13 cellular contexts compared by ENCODE assay signal in the genomic region with DNA sequence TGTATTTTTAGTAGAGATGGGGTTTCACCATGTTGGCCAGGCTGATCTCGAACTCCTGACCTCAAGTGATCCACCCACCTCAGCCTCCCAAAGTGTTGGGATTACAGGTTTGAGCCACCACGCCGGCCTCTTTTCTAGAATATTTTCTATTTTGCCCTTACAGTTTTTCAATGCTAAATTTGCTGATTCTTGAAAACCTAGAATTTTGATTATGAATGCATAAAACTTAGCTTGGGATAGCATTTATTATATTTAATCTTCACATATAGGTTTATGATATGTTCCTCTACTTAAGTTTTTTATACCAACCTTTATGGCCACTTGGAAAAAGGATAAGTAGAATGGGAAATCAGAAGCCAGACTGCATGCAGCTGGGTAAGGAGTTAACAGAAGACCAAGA. TPM values are rescaled to one million over a fixed set of nuclear protein-coding genes. Genes with fewer than 3 reads are reported as not detected.
A peak's percentile ranks its signal among the peaks of the same experiment; 100 is the strongest.
DNase-seq lines count a peak whose midpoint lies in the region; ATAC-seq and TF ChIP-seq lines count a peak whose summit lies in the region.
"Had no signal": no experiment of that assay in that cellular context is flagged by ENCODE, and none has a peak within 500 bp of the region (broad histone marks: within the 10 kb centered on the region; RNA-seq: fewer than 3 reads in every experiment).

No MANE protein-coding gene starts in this region.

- H4K20me1 ChIP-seq in BLaER1 treated with 17β-estradiol and CSF1 and Interleukin-3, amounts not matched to agents 10 nM and 100 nM: peaks cover 4 to 52% (median 28%) of the 10 kb centered on the region in 11 experiments; a peak in 18 of 22 replicates
- H4K20me1 ChIP-seq in HCT116 (ENCODE audit: insufficient read depth): no peaks in the 10 kb centered on the region

- H3K36me3 Mint-ChIP-seq in activated naive CD8-positive, alpha-beta T cell: peaks cover 7% of the 10 kb centered on the region

- H3K27ac ChIP-seq in BLaER1 treated with 17β-estradiol and CSF1 and Interleukin-3, amounts not matched to agents 10 nM and 100 nM: no peak overlapping the region
- H3K27ac ChIP-seq in HCT116 (ENCODE audit: low read depth, low read length) (no peak overlapping the region), muscle layer of duodenum (ENCODE audit: low read length) (no peak overlapping the region)
- H3K27ac ChIP-seq: stomach had no signal

- peak overlapping the region; percentile 71 for H3K27ac Mint-ChIP-seq in activated naive CD8-positive, alpha-beta T cell

- DNase-seq in HCT116 (ENCODE audit: low read depth, low spot score): no peak
- DNase-seq in ureter (ENCODE audit: low spot score): no peak
- DNase-seq in HUDEP-2 (lab: John Stamatoyannopoulos, UW; ENCODE audit: unreplicated experiment in 76 of 76): no peak
- DNase-seq in NCI-H1694 (lab: John Stamatoyannopoulos, UW): no peak
- DNase-seq: left cardiac atrium; SIG-M5; stimulated activated CD4-positive, alpha-beta T cell treated with anti-CD3 and anti-CD28 coated beads, Interleukin-2, amount 100 ng/mL, for 48 hours; stomach had no signal

- intact Hi-C loops in HCT116 (cut with micrococcal nuclease): no loop called here

- peak overlapping the region; percentile 96 for H3K4me3 Mint-ChIP-seq in activated naive CD8-positive, alpha-beta T cell

- peaks cover 56% of the 10 kb centered on the region for H3K4me1 Mint-ChIP-seq in activated naive CD8-positive, alpha-beta T cell (ENCODE audit: low read depth)

- RAD21 ChIA-PET in HCT116 (lab: Charles Lee; ENCODE audit: low non-redundant PET in 1 of 2, low total read pairs in 2 of 2, uncharacterized antibody in 2 of 2, unreplicated experiment in 2 of 2): no interaction called here

- H3K27me3 Mint-ChIP-seq in activated naive CD8-positive, alpha-beta T cell: no peaks in the 10 kb centered on the region

- H3K27me3 ChIP-seq in BLaER1 treated with 17β-estradiol and CSF1 and Interleukin-3, amounts not matched to agents 10 nM and 100 nM: no peaks in the 10 kb centered on the region
- H3K27me3 ChIP-seq in HCT116 (ENCODE audit: insufficient read depth, low read length): no peaks in the 10 kb centered on the region
- H3K27me3 ChIP-seq in muscle layer of duodenum (ENCODE audit: low read depth, low read length): no peaks in the 10 kb centered on the region
- H3K27me3 ChIP-seq: stomach had no signal

- H3K9me2 ChIP-seq in HCT116 (ENCODE audit: insufficient read depth): no peaks in the 10 kb centered on the region

- no peak for TF ChIP-seq POLR2A in HCT116 (IDR thresholded peaks at IDR 0.05; ENCODE audit: borderline replicate concordance, extremely low read depth, insufficient read depth, insufficient read length)

- H3K4me1 ChIP-seq in BLaER1 treated with 17β-estradiol and CSF1 and Interleukin-3, amounts not matched to agents 10 nM and 100 nM: peaks cover 23 to 53% (median 31%) of the 10 kb centered on the region in 10 experiments
- H3K4me1 ChIP-seq in HCT116 (ENCODE audit: control insufficient read depth in 1 of 2, insufficient read depth in 2 of 2, low read length in 2 of 2): peaks cover 3 to 17% of the 10 kb centered on the region in 2 experiments; a peak in 3 of 4 replicates
- peaks cover 14 to 23% of the 10 kb centered on the region in 2 donors for H3K4me1 ChIP-seq in muscle layer of duodenum (ENCODE audit: control insufficient read depth in 1 of 2, insufficient read depth in 2 of 2, low read length in 2 of 2)

- H3K36me3 ChIP-seq in BLaER1 treated with 17β-estradiol and CSF1 and Interleukin-3, amounts not matched to agents 10 nM and 100 nM: peaks cover 7 to 34% (median 20%) of the 10 kb centered on the region in 11 experiments; a peak in 18 of 22 replicates
- H3K36me3 ChIP-seq in HCT116 (ENCODE audit: control insufficient read depth in 1 of 2, insufficient read depth in 2 of 2, low read length in 2 of 2) (0 out of 4 replicates have a peak, but pooled peaks cover 0 to 4% of the 10 kb centered on the region in 2 experiments), muscle layer of duodenum (ENCODE audit: control insufficient read depth in 1 of 2, insufficient read depth in 2 of 2, low read length in 2 of 2) (peaks cover 5 to 6% of the 10 kb centered on the region in 2 donors)

- no peak overlapping the region for H2AFZ ChIP-seq in HCT116 (ENCODE audit: low read depth, low read length, poor library complexity, severe bottlenecking)

- CTCF ChIA-PET in HCT116 (lab: Charles Lee): no interaction called here

- peaks cover 54% of the 10 kb centered on the region for H3K79me2 ChIP-seq in HCT116 (ENCODE audit: insufficient read depth, low read length)

- no peak for TF ChIP-seq RAD21 in HCT116 (IDR thresholded peaks at IDR 0.05; ENCODE audit: low read depth)

- no peak for TF ChIP-seq CTCF in HCT116 (IDR thresholded peaks at IDR 0.05 in 2 of 3, conservative IDR thresholded peaks at IDR 0.05 in 1 of 3; ENCODE audit: borderline replicate concordance in 1 of 3, insufficient read depth in 1 of 3, low read depth in 2 of 3, low read length in 2 of 3)

- peak overlapping the region in 4 of 10 experiments; percentile 78 to 90 (median 86); a peak in 4 of 20 replicates for H3K4me3 ChIP-seq in BLaER1 treated with 17β-estradiol and CSF1 and Interleukin-3, amounts not matched to agents 10 nM and 100 nM
- no peak overlapping the region for H3K4me3 ChIP-seq in HCT116 (replicated peaks in 1 of 2; ENCODE audit: low read depth in 1 of 2, low read length in 2 of 2)
- peak overlapping the region; percentile 83 to 93 for H3K4me3 ChIP-seq in muscle layer of duodenum (ENCODE audit: low read depth in 1 of 2, low read length in 2 of 2)

- H3K9me3 ChIP-seq in BLaER1 treated with 17β-estradiol and CSF1 and Interleukin-3, amounts not matched to agents 10 nM and 100 nM (replicated peaks in 1 of 11): no peaks in the 10 kb centered on the region
- H3K9me3 ChIP-seq in HCT116 (ENCODE audit: control insufficient read depth in 1 of 2, insufficient read depth in 1 of 2, low read depth in 1 of 2, low read length in 2 of 2) (no peaks in the 10 kb centered on the region), muscle layer of duodenum (ENCODE audit: control insufficient read depth in 1 of 2, low read length in 2 of 2) (no peaks in the 10 kb centered on the region)
- H3K9me3 ChIP-seq: stomach had no signal

- ATAC-seq in HCT116 (no peak), GM18909 (IDR thresholded peaks at IDR 0.05; ENCODE audit: poor library complexity, unreplicated experiment) (no peak)
- ATAC-seq: activated CD4-positive, CD25-positive, alpha-beta regulatory T cell treated with anti-CD3 and anti-CD28 coated beads, Interleukin-2, amount 50 U/mL, for 24 hours; left cardiac atrium had no signal

- peak overlapping the region; percentile 79 to 98 (median 93) for H3K4me2 ChIP-seq in BLaER1 treated with 17β-estradiol and CSF1 and Interleukin-3, amounts not matched to agents 10 nM and 100 nM
- H3K4me2 ChIP-seq in HCT116 (ENCODE audit: low read length): peak overlapping the region; percentile 82; the same call in 1 of the 2 replicates

- POLR2A ChIA-PET in HCT116 (lab: Charles Lee): no interaction called here

- H3K9me3 Mint-ChIP-seq in activated naive CD8-positive, alpha-beta T cell (ENCODE audit: low read depth): no peaks in the 10 kb centered on the region

- peak overlapping the region in 1 of 11 experiments; percentile 88; a peak in 2 of 22 replicates for H3K9ac ChIP-seq in BLaER1 treated with 17β-estradiol and CSF1 and Interleukin-3, amounts not matched to agents 10 nM and 100 nM
- H3K9ac ChIP-seq in HCT116 (ENCODE audit: low read length): no peak overlapping the region

- BruUV-seq in HCT116 (replicated peaks; lab: Mats Ljungman, UMichigan): no TSS peak

TF ChIP-seq in HCT116, 20 proteins besides CTCF, POLR2A, EP300 and RAD21:
- TF ChIP-seq EZH2 (IDR thresholded peaks at IDR 0.05) (no peak), TCF7L2 (IDR thresholded peaks at IDR 0.05; ENCODE audit: borderline replicate concordance, extremely low read depth, insufficient read depth, insufficient read length) (no peak), FOSL1 (IDR thresholded peaks at IDR 0.05; ENCODE audit: low read depth) (no peak), YY1 (IDR thresholded peaks at IDR 0.05; ENCODE audit: extremely low read depth, insufficient replicate concordance, low read depth, low read length) (no peak), ZNF274 (IDR thresholded peaks at IDR 0.05; ENCODE audit: low read depth, low read length) (no peak), CEBPB (IDR thresholded peaks at IDR 0.05; ENCODE audit: low read depth) (no peak), EZH2phosphoT487 (IDR thresholded peaks at IDR 0.05; ENCODE audit: borderline replicate concordance) (no peak)
- TF ChIP-seq, protein P1, sequence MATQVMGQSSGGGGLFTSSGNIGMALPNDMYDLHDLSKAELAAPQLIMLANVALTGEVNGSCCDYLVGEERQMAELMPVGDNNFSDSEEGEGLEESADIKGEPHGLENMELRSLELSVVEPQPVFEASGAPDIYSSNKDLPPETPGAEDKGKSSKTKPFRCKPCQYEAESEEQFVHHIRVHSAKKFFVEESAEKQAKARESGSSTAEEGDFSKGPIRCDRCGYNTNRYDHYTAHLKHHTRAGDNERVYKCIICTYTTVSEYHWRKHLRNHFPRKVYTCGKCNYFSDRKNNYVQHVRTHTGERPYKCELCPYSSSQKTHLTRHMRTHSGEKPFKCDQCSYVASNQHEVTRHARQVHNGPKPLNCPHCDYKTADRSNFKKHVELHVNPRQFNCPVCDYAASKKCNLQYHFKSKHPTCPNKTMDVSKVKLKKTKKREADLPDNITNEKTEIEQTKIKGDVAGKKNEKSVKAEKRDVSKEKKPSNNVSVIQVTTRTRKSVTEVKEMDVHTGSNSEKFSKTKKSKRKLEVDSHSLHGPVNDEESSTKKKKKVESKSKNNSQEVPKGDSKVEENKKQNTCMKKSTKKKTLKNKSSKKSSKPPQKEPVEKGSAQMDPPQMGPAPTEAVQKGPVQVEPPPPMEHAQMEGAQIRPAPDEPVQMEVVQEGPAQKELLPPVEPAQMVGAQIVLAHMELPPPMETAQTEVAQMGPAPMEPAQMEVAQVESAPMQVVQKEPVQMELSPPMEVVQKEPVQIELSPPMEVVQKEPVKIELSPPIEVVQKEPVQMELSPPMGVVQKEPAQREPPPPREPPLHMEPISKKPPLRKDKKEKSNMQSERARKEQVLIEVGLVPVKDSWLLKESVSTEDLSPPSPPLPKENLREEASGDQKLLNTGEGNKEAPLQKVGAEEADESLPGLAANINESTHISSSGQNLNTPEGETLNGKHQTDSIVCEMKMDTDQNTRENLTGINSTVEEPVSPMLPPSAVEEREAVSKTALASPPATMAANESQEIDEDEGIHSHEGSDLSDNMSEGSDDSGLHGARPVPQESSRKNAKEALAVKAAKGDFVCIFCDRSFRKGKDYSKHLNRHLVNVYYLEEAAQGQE (IDR thresholded peaks at IDR 0.05; ENCODE audit: low read depth): no peak
TF ChIP-seq in HCT116: peak in this region for 0.

RNA-seq across cellular contexts. Expression of a gene that starts 2.1 kb away (rescaled TPM):
- 10.3 TPM for total RNA-seq in HCT116 (2021; ENCODE audit: unreplicated experiment)
- 5.1 and 9.4 TPM in 2 replicates for polyA plus RNA-seq in HCT116 (2012)
- 10.6 TPM for total RNA-seq in ureter

RNA-seq across cellular contexts. Expression of a gene that starts 2.5 kb away (rescaled TPM):
- total RNA-seq in HCT116 (2021; ENCODE audit: unreplicated experiment) (26.7 TPM), ureter (22.0 TPM)
- polyA plus RNA-seq in HCT116 (2012): 6.2 and 9.5 TPM in 2 replicates

Comparison
In these comparisons a context has a peak if more than half of its experiments do, and no peak if none do; other contexts are left out.
1. H3K4me3 ChIP-seq: peak in muscle layer of duodenum (2 of 2); none in HCT116 (0 of 2).